Comparison of ENCODE assay signal across 8 cellular contexts in the genomic region with DNA sequence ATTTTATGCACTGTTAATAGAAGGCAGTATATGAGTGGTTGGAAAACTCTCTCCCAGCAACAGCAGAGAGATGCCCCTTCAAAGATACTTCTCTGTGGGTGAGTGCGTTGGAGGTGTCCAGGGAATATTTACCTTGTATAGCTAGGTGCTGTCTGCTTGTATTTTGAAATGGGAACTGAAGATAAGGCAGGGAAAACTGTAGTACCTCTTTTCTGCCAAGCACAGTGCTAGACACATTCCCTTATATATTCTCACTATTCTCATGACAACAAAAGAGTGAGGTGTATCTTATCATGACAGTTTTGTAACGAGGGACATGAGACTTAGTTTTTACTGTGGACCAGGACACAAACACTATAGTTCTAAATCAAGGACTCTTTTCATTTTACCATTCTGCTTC. TPM values are rescaled to one million over a fixed set of nuclear protein-coding genes. Genes with fewer than 3 reads are reported as not detected.
DNase-seq lines count a peak whose midpoint lies in the region; ATAC-seq and TF ChIP-seq lines count a peak whose summit lies in the region.

No MANE protein-coding gene starts in this region.

- H3K9me3 Mint-ChIP-seq in osteocyte (ENCODE audit: unreplicated experiment), result no peaks in the 10 kb centered on the region

- DNase-seq in NOMO-1 treated with DMSO at 0.1 percent for 48 hours (lab: John Stamatoyannopoulos, UW; ENCODE audit: unreplicated experiment) (peak; percentile 2), NOMO-1 treated with dmso at 0.1 percent for 144 hours (lab: John Stamatoyannopoulos, UW; ENCODE audit: unreplicated experiment) (no peak), NCI-H146 (lab: John Stamatoyannopoulos, UW) (peak; percentile 71), cerebellar cortex (ENCODE audit: low spot score) (peak; percentile 42), osteocyte (ENCODE audit: extremely low spot score, unreplicated experiment) (no peak), mesenteric fat pad (ENCODE audit: low spot score) (no peak)

- ATAC-seq in HG02885 (IDR thresholded peaks at IDR 0.05; ENCODE audit: poor library complexity, unreplicated experiment), result no peak
- no peak for ATAC-seq in GM18867 (IDR thresholded peaks at IDR 0.05; ENCODE audit: unreplicated experiment)

- peaks cover 12% of the 10 kb centered on the region for H3K27me3 Mint-ChIP-seq in osteocyte (ENCODE audit: unreplicated experiment)

- H3K27ac Mint-ChIP-seq in osteocyte (ENCODE audit: unreplicated experiment), result no peak overlapping the region

- no peaks in the 10 kb centered on the region for H3K36me3 Mint-ChIP-seq in osteocyte (ENCODE audit: unreplicated experiment)

- H3K4me3 Mint-ChIP-seq in osteocyte (ENCODE audit: unreplicated experiment), result peak overlapping the region; percentile 26

- peaks cover 16% of the 10 kb centered on the region for H3K4me1 Mint-ChIP-seq in osteocyte (ENCODE audit: unreplicated experiment)

- no peak for TF ChIP-seq CTCF in osteocyte (IDR thresholded peaks at IDR 0.05)

RNA-seq across cellular contexts. Expression of gene TTC39C, which starts 2.1 kb away (rescaled TPM):
- 10.9 and 11.2 TPM in 2 replicates for total RNA-seq in osteocyte
- total RNA-seq in mesenteric fat pad, result 46.7 TPM

Comparison
In these comparisons a context has a peak if more than half of its experiments do, and no peak if none do; other contexts are left out.
1. DNase-seq: peak in NOMO-1 treated with DMSO at 0.1 percent for 48 hours (single experiment), NCI-H146 (single experiment) and cerebellar cortex (single experiment); none in NOMO-1 treated with dmso at 0.1 percent for 144 hours (single experiment), osteocyte (single experiment) and mesenteric fat pad (single experiment).